14 cellular contexts compared by ENCODE assay signal in the genomic region with DNA sequence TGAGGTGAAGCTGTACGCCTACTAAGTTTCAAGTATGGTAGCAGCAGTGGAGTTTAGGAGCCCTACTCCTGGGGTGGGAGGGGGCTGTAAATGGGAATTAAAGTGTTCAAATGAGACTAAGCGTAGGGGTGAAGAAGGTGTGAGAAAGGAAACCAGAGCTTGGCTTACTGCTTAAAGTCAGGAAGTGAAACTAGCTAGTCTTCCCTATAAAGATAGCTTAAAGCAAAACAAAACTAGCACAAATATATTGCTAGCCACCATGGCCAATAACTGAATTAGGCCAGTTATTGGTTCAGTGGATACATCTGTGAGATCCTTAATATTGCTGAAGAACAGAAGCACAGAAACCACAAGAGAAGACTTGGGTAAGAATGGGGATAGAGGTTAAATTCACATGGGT.
A peak's percentile ranks its signal among the peaks of the same experiment; 100 is the strongest.
DNase-seq lines count a peak whose midpoint lies in the region; ATAC-seq and TF ChIP-seq lines count a peak whose summit lies in the region.
"Had no signal": no experiment of that assay in that cellular context is flagged by ENCODE, and none has a peak within 500 bp of the region (broad histone marks: within the 10 kb centered on the region; RNA-seq: fewer than 3 reads in every experiment).

No MANE protein-coding gene starts in this region.

- DNase-seq in DMS153 treated with DMSO at 0.1 percent for 48 hours (lab: John Stamatoyannopoulos, UW; ENCODE audit: unreplicated experiment) (no peak), NCI-H774 (lab: John Stamatoyannopoulos, UW) (no peak), SKM-1 treated with dmso at 0.1 percent for 144 hours (lab: John Stamatoyannopoulos, UW; ENCODE audit: unreplicated experiment) (no peak), NCI-H2196 (lab: John Stamatoyannopoulos, UW; ENCODE audit: unreplicated experiment) (no peak)
- DNase-seq: cortex of kidney, head of caudate nucleus, IMR-90, stomach, T1000 had no signal

- TF ChIP-seq CTCF in DOHH2 (IDR thresholded peaks at IDR 0.05; ENCODE audit: low read depth, low read length, poor library complexity, severe bottlenecking), result no peak

- no peaks in the 10 kb centered on the region for H3K36me3 ChIP-seq in DOHH2 (ENCODE audit: control insufficient read depth, low read length)
- H3K36me3 ChIP-seq: stomach had no signal

- H3F3A ChIP-seq in DOHH2 (ENCODE audit: control insufficient read depth, insufficient read depth), result no peaks in the 10 kb centered on the region

- no peaks in the 10 kb centered on the region for H4K20me1 ChIP-seq in DOHH2 (ENCODE audit: control insufficient read depth, insufficient read depth, low read depth, low read length)

- ATAC-seq in GM19372 (IDR thresholded peaks at IDR 0.05; ENCODE audit: low read depth, unreplicated experiment), result peak; percentile 95
- peak; percentile 92 for ATAC-seq in HG02852 (IDR thresholded peaks at IDR 0.05; ENCODE audit: unreplicated experiment)
- peak; percentile 84 for ATAC-seq in HG03575 (IDR thresholded peaks at IDR 0.05; ENCODE audit: extremely low read depth, insufficient number of reproducible peaks, low FRiP score, unreplicated experiment)

- H3K9me2 ChIP-seq in DOHH2 (replicated peaks; ENCODE audit: control insufficient read depth, low read length), result no peaks in the 10 kb centered on the region

- peak overlapping the region; percentile 28 for H3K4me2 ChIP-seq in DOHH2 (ENCODE audit: low read length)
- H3K4me2 ChIP-seq: smooth muscle cell had no signal

- no peak overlapping the region for H3K27ac ChIP-seq in DOHH2 (ENCODE audit: low read depth, low read length)
- H3K27ac ChIP-seq: stomach had no signal

- H3K79me2 ChIP-seq in DOHH2 (ENCODE audit: control insufficient read depth, low read length), result no peaks in the 10 kb centered on the region

- no peak overlapping the region for H3K4me3 ChIP-seq in DOHH2 (ENCODE audit: low read length)
- H3K4me3 ChIP-seq: smooth muscle cell, stomach had no signal

- H3K9me3 ChIP-seq in DOHH2 (ENCODE audit: control insufficient read depth, insufficient read depth, low read length), result no peaks in the 10 kb centered on the region
- H3K9me3 ChIP-seq: stomach had no signal

- H3K4me1 ChIP-seq in DOHH2 (ENCODE audit: control insufficient read depth, low read length), result peaks cover 17% of the 10 kb centered on the region
- H3K4me1 ChIP-seq: stomach had no signal

- no peaks in the 10 kb centered on the region for H3K27me3 ChIP-seq in DOHH2 (ENCODE audit: control insufficient read depth, low read length)
- H3K27me3 ChIP-seq: stomach had no signal
